ENCODE assay signal across 10 cellular contexts in genomic region chr10:119818889-119819270, GRCh38. TPM values are rescaled to one million over a fixed set of nuclear protein-coding genes. Genes with fewer than 3 reads are reported as not detected.
A peak's percentile ranks its signal among the peaks of the same experiment; 100 is the strongest.
DNase-seq lines count a peak whose midpoint lies in the region; ATAC-seq and TF ChIP-seq lines count a peak whose summit lies in the region.
"Had no signal": no experiment of that assay in that cellular context is flagged by ENCODE, and none has a peak within 500 bp of the region (broad histone marks: within the 10 kb centered on the region; RNA-seq: fewer than 3 reads in every experiment).

No MANE protein-coding gene starts in this region.

- H3K23ac ChIP-seq in neuronal stem cell (ENCODE audit: low read depth, low read length, poor library complexity) = peak overlapping the region; percentile 97

- H3K4me1 ChIP-seq in ascending aorta = no peaks in the 10 kb centered on the region
- peaks cover 5 to 7% of the 10 kb centered on the region in 2 donors for H3K4me1 ChIP-seq in neuronal stem cell (ENCODE audit: control insufficient read depth in 2 of 2, insufficient read depth in 1 of 2, low read depth in 1 of 2, low read length in 2 of 2)

- H4K91ac ChIP-seq in neuronal stem cell (ENCODE audit: low read depth, low read length, poor library complexity) = no peak overlapping the region

- H4K8ac ChIP-seq in neuronal stem cell (ENCODE audit: low read depth, low read length) = peak overlapping the region; percentile 99

- H3K14ac ChIP-seq in neuronal stem cell (ENCODE audit: low read length) = no peak overlapping the region

- H2BK5ac ChIP-seq in neuronal stem cell (ENCODE audit: low read length) = no peak overlapping the region

- WGBS in neuronal stem cell (ENCODE audit: extremely low coverage in 2 of 2, insufficient read length in 2 of 2, insufficient replicate concordance in 1 of 2), 2 donors = no CpG with 5 or more reads among the region's 10 CpGs

- peak overlapping the region; percentile 90 for H2BK15ac ChIP-seq in neuronal stem cell (ENCODE audit: low read length)

- H3K79me1 ChIP-seq in neuronal stem cell (ENCODE audit: low read depth, low read length) = no peaks in the 10 kb centered on the region

- no peak overlapping the region for H3K4ac ChIP-seq in neuronal stem cell (ENCODE audit: low read length)

- CTCF ChIA-PET in AG04450 (lab: Charles Lee) = interaction anchor here (0.6 to 1.1 kb wide), 3 partner anchors 34 to 68 kb away, joined by 3 to 5 read pairs (median 4); no protein-coding TSS in a partner anchor

- TF ChIP-seq CTCF in AG04450 (IDR thresholded peaks at IDR 0.05; ENCODE audit: low read depth, low read length) (no peak), ascending aorta (IDR thresholded peaks at IDR 0.05) (no peak), foreskin fibroblast (IDR thresholded peaks at IDR 0.05; ENCODE audit: low read depth, low read length) (no peak)

- H2BK120ac ChIP-seq in neuronal stem cell (ENCODE audit: low read depth, low read length) = peak overlapping the region; percentile 56

- POLR2A ChIA-PET in AG04450 (lab: Yijun Ruan, JAX) = interaction anchor here (0.5 to 1.0 kb wide), 4 partner anchors 30 to 93 kb away, joined by 3 to 5 read pairs (median 4); partner anchors contain the start of gene INPP5F

- H2BK12ac ChIP-seq in neuronal stem cell (ENCODE audit: low read length) = no peak overlapping the region

- intact Hi-C loops in ascending aorta (cut with DNase I) = no loop called here

- H3K4me3 ChIP-seq in AG04450 (ENCODE audit: low read depth, low read length) = peak overlapping the region; percentile 57
- peak overlapping the region; percentile 40 to 55 for H3K4me3 ChIP-seq in ascending aorta
- peak overlapping the region; percentile 26 to 54 for H3K4me3 ChIP-seq in foreskin fibroblast (ENCODE audit: low read depth in 1 of 2, low read length in 2 of 2)
- peak overlapping the region in 1 of 2 donors; percentile 81 for H3K4me3 ChIP-seq in neuronal stem cell (ENCODE audit: low read length in 2 of 2)

- H3K27me3 ChIP-seq in AG04450 (ENCODE audit: control insufficient read depth, insufficient read depth, low read length) = no peaks in the 10 kb centered on the region
- H3K27me3 ChIP-seq in ascending aorta = no peaks in the 10 kb centered on the region
- no peaks in the 10 kb centered on the region for H3K27me3 ChIP-seq in neuronal stem cell (ENCODE audit: control insufficient read depth in 3 of 3, insufficient read depth in 3 of 3, low read depth in 1 of 3, low read length in 3 of 3)

- ATAC-seq in HG03175 (IDR thresholded peaks at IDR 0.05; ENCODE audit: unreplicated experiment) (no peak), GM19324 (IDR thresholded peaks at IDR 0.05; ENCODE audit: low FRiP score, unreplicated experiment) (no peak), GM19452 (IDR thresholded peaks at IDR 0.05; ENCODE audit: unreplicated experiment) (no peak)
- ATAC-seq: activated CD8-positive, alpha-beta memory T cell treated with anti-CD3 and anti-CD28 coated beads, Interleukin-2, amount 10 ng/mL, durations not matched to agents 7 days and 5 days had no signal

- H2AK5ac ChIP-seq in neuronal stem cell (ENCODE audit: low read depth, low read length) = no peak overlapping the region

- H3K4me2 ChIP-seq in neuronal stem cell (ENCODE audit: insufficient read depth, low read length, poor library complexity, severe bottlenecking) = peak overlapping the region; percentile 52

- no peak overlapping the region for H3K27ac ChIP-seq in AG04450 (ENCODE audit: low read depth, low read length)
- no peak overlapping the region for H3K27ac ChIP-seq in ascending aorta
- H3K27ac ChIP-seq in neuronal stem cell (replicated peaks; ENCODE audit: low read length) = peak overlapping the region; percentile 91

- no peak overlapping the region for H2AFZ ChIP-seq in neuronal stem cell (ENCODE audit: low read length)

- H3K9me3 ChIP-seq in AG04450 (ENCODE audit: control insufficient read depth, insufficient read depth, low read length) (peaks cover 9% of the 10 kb centered on the region; the same call in 1 of the 2 replicates), ascending aorta (no peaks in the 10 kb centered on the region), neuronal stem cell (replicated peaks in 1 of 2; ENCODE audit: control insufficient read depth in 2 of 2, insufficient read depth in 1 of 2, low read depth in 1 of 2, low read length in 2 of 2) (peaks cover 2 to 12% of the 10 kb centered on the region in 2 donors)

- DNase-seq in AG04450 (ENCODE audit: low read depth, low spot score) (no peak), ascending aorta (ENCODE audit: low spot score in 2 of 2) (no peak), foreskin fibroblast (no peak), neuronal stem cell (ENCODE audit: low spot score) (peak; percentile 62), medulla oblongata (ENCODE audit: extremely low spot score) (no peak)
- DNase-seq: activated CD8-positive, alpha-beta memory T cell treated with anti-CD3 and anti-CD28 coated beads, Interleukin-2, amount 10 ng/mL, durations not matched to agents 7 days and 5 days; NCI-H1105 treated with DMSO at 0.1 percent for 48 hours had no signal

- H3K9ac ChIP-seq in neuronal stem cell (ENCODE audit: low read depth, low read length, poor library complexity) = peak overlapping the region; percentile 91

- peak overlapping the region; percentile 98 for H3K18ac ChIP-seq in neuronal stem cell (ENCODE audit: low read length)

- H3K36me3 ChIP-seq in ascending aorta = peaks cover 0 to 24% of the 10 kb centered on the region in 2 donors
- peaks cover 4 to 68% of the 10 kb centered on the region in 2 donors for H3K36me3 ChIP-seq in neuronal stem cell (replicated peaks in 1 of 2; ENCODE audit: control insufficient read depth in 2 of 2, insufficient read depth in 2 of 2, low read length in 2 of 2)

RNA-seq across cellular contexts. Expression of gene MCMBP, which starts 53.8 kb away (rescaled TPM):
- polyA plus RNA-seq in AG04450 (2011; rRNA removed) = 51.6 and 61.4 TPM in 2 replicates
- 46.5 and 47.4 TPM in 2 replicates for polyA minus RNA-seq in AG04450 (2011; rRNA and poly(A)+ RNA removed)
- 29.4 TPM for total RNA-seq in ascending aorta
- 44.9 TPM for polyA plus RNA-seq in neuronal stem cell (2013, experiment 1 of 2)
- polyA plus RNA-seq in neuronal stem cell (2013, experiment 2 of 2) = 43.8 TPM
